In genomic region chr6:26126394-26127221, GRCh38 we compare ENCODE assay signal across 7 cellular contexts. TPM values are rescaled to one million over a fixed set of nuclear protein-coding genes. Genes with fewer than 3 reads are reported as not detected.
DNase-seq lines count a peak whose midpoint lies in the region; ATAC-seq and TF ChIP-seq lines count a peak whose summit lies in the region.

No MANE protein-coding gene starts in this region.

- no peak overlapping the region for H3K23ac ChIP-seq in H9 (ENCODE audit: insufficient read length, low read depth, low read length)

- H4K5ac ChIP-seq in H9 (ENCODE audit: insufficient read length, low read depth, low read length): no peak overlapping the region

- H3K4me1 ChIP-seq in H9 (ENCODE audit: insufficient read depth, low read length) (no peaks in the 10 kb centered on the region), SJSA1 (replicated peaks) (peaks cover 37% of the 10 kb centered on the region)

- no peak for DNase-seq in H9
- DNase-seq in SJSA1 (ENCODE audit: low read depth in 1 of 2, low spot score in 2 of 2): peak in 1 of 2 experiments; percentile 11
- DNase-seq in fibroblast of pulmonary artery (ENCODE audit: low read depth): no peak
- DNase-seq in skeletal muscle cell (ENCODE audit: low read depth): no peak
- DNase-seq in hippocampal formation (lab: John Stamatoyannopoulos, UW): no peak
- no peak for DNase-seq in NOMO-1 (lab: John Stamatoyannopoulos, UW; ENCODE audit: unreplicated experiment in 2 of 2)

- no peak for TF ChIP-seq POLR2A in GM18505 (IDR thresholded peaks at IDR 0.05; ENCODE audit: borderline replicate concordance, extremely low read depth, insufficient read depth, insufficient read length)

- H3K27me3 Mint-ChIP-seq in H9 (ENCODE audit: low read depth): peaks cover 8% of the 10 kb centered on the region; the same call in 1 of the 2 replicates

- no CpG with 5 or more reads among the region's 8 CpGs for WGBS in H9 (ENCODE audit: extremely low coverage, insufficient read length, low lambda C conversion rate)

- peak overlapping the region; percentile 99 to 100 for H3K4me3 Mint-ChIP-seq in H9

- no peak for TF ChIP-seq CTCF in H9 (conservative IDR thresholded peaks at IDR 0.05)
- no peak for TF ChIP-seq CTCF in fibroblast of pulmonary artery (IDR thresholded peaks at IDR 0.05; ENCODE audit: low read length, missing control alignments)

- H3K9me3 ChIP-seq in H9 (ENCODE audit: control insufficient read depth, low read depth, low read length): no peaks in the 10 kb centered on the region
- H3K9me3 ChIP-seq in SJSA1 (replicated peaks): no peaks in the 10 kb centered on the region

- H2AK5ac ChIP-seq in H9 (ENCODE audit: insufficient read length, low read length): no peak overlapping the region

- H2BK120ac ChIP-seq in H9 (ENCODE audit: low read depth, low read length, poor library complexity, severe bottlenecking): no peak overlapping the region

- peaks cover 22 to 30% of the 10 kb centered on the region in 2 experiments for H3K4me1 Mint-ChIP-seq in H9

- H3K14ac ChIP-seq in H9 (ENCODE audit: insufficient read depth, low read length): no peak overlapping the region; the same call in 1 of the 2 replicates

- H2BK12ac ChIP-seq in H9 (ENCODE audit: insufficient read length, low read depth, low read length): no peak overlapping the region

- H2BK20ac ChIP-seq in H9 (ENCODE audit: low read depth, low read length, poor library complexity, severe bottlenecking): no peak overlapping the region

- no peaks in the 10 kb centered on the region for H3K79me1 ChIP-seq in H9 (ENCODE audit: insufficient read depth, low read depth, low read length, poor library complexity, severe bottlenecking)

- peaks cover 6 to 17% (median 9%) of the 10 kb centered on the region in 3 experiments for H3K36me3 Mint-ChIP-seq in H9 (ENCODE audit: insufficient read depth in 1 of 3, low read depth in 3 of 3)

- H3K27ac ChIP-seq in H9 (ENCODE audit: insufficient read length, low read depth, low read length) (peak overlapping the region; percentile 69), SJSA1 (peak overlapping the region; percentile 71)

- H3K79me2 ChIP-seq in H9 (ENCODE audit: insufficient read depth, low read length): peaks cover 6% of the 10 kb centered on the region; the same call in 1 of the 2 replicates

- no peak overlapping the region for H3K4ac ChIP-seq in H9 (ENCODE audit: low read depth, low read length)

- H3K27me3 ChIP-seq in H9 (ENCODE audit: insufficient read depth, low read length): no peaks in the 10 kb centered on the region
- H3K27me3 ChIP-seq in SJSA1 (replicated peaks): no peaks in the 10 kb centered on the region

- H3K27ac Mint-ChIP-seq in H9: peak overlapping the region in 2 of 3 experiments; percentile 70 to 100; a peak in 6 of 7 replicates

- peaks cover 3 to 7% of the 10 kb centered on the region in 2 experiments for H3K9me3 Mint-ChIP-seq in H9

- no peak overlapping the region for H3K18ac ChIP-seq in H9 (ENCODE audit: insufficient read length, low read depth, low read length)

- peaks cover 41% of the 10 kb centered on the region for H3K36me3 ChIP-seq in SJSA1

- peak overlapping the region; percentile 99 for H3K9ac ChIP-seq in H9 (ENCODE audit: extremely low read depth, insufficient read length, low read length)

- no peak overlapping the region for H2BK15ac ChIP-seq in H9 (ENCODE audit: low read depth, low read length)

- H2AFZ ChIP-seq in H9 (ENCODE audit: low read length): no peak overlapping the region

- no peak overlapping the region for H4K8ac ChIP-seq in H9 (replicated peaks; ENCODE audit: insufficient read length, low read depth, low read length)

- peak overlapping the region; percentile 77 for H3K4me2 ChIP-seq in H9 (ENCODE audit: insufficient read depth, insufficient read length, low read length)

- H3K4me3 ChIP-seq in SJSA1: peak overlapping the region; percentile 56
- peak overlapping the region; percentile 100 for H3K4me3 ChIP-seq in fibroblast of pulmonary artery (replicated peaks; ENCODE audit: low read depth, low read length)
- H3K4me3 ChIP-seq in skeletal muscle cell (ENCODE audit: low read depth, low read length): peak overlapping the region; percentile 98

- H3K23me2 ChIP-seq in H9 (ENCODE audit: insufficient read length, low read depth, low read length, poor library complexity, severe bottlenecking): peaks cover 9% of the 10 kb centered on the region

- ATAC-seq in GM18505 (IDR thresholded peaks at IDR 0.05; ENCODE audit: unreplicated experiment): no peak

- no peak overlapping the region for H3K56ac ChIP-seq in H9 (ENCODE audit: insufficient read length, low read depth, low read length)

- no peak overlapping the region for H3T11ph ChIP-seq in H9 (ENCODE audit: low read length)

- no peak overlapping the region for H4K91ac ChIP-seq in H9 (ENCODE audit: insufficient read length, low read depth, low read length)

- no peak overlapping the region for H2BK5ac ChIP-seq in H9 (ENCODE audit: insufficient read length, low read length)

- H4K20me1 ChIP-seq in H9 (ENCODE audit: control insufficient read depth, insufficient read depth, insufficient read length): no peaks in the 10 kb centered on the region

RNA-seq across cellular contexts. Expression of gene HFE, which starts 39.4 kb away (rescaled TPM):
- total RNA-seq in H9 (2021): 0.29 and 0.98 TPM in 2 replicates
- total RNA-seq in SJSA1 (2014; rRNA removed; shearing (Covaris generic)): 2.6 and 3.5 TPM in 2 replicates
